ENCODE assay signal across 26 cellular contexts in the genomic region with DNA sequence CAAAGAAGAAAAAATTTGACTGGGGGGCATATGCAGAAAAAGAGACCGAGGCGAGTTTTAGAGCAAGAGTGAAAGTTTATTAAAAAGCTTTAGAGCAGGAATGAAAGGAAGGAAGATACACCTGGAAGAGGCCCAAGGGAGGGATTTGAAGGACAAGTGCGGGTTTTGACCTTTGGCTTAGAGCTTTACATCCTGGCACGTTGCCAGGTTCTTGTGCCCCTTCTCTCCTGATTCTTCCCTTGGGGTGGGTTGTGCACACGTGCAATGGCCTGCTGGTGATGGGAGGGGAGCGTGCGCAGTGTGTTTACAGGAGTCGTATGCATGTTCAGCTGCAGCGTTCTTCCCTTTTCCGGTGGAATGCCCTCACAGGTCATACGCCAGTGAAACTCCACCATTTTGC.
"Had no signal": no experiment of that assay in that cellular context is flagged by ENCODE, and none has a peak within 500 bp of the region (broad histone marks: within the 10 kb centered on the region; RNA-seq: fewer than 3 reads in every experiment).

No MANE protein-coding gene starts in this region.

- H3K27ac ChIP-seq: lower lobe of right lung, ovary, right atrium auricular region, skin epidermis, stomach, testis, thyroid gland, transverse colon, upper lobe of left lung had no signal

- H3K4me1 Mint-ChIP-seq: naive B cell; natural killer cell; stimulated activated naive B cell treated with anti-CD40 and anti-IgM and Interleukin-4, amounts not matched to agents 10 μg/mL and 1 μg/mL and 100 μg/mL, for 72 hours had no signal

- H3K36me3 ChIP-seq: ovary, thyroid gland had no signal

- H3K27me3 Mint-ChIP-seq: naive B cell; progenitor cell of endocrine pancreas; stimulated activated naive B cell treated with anti-CD40 and anti-IgM and Interleukin-4, amounts not matched to agents 10 μg/mL and 1 μg/mL and 100 μg/mL, for 72 hours had no signal

- H3K27me3 ChIP-seq: ovary, right atrium auricular region, stomach, testis, thyroid gland, transverse colon, upper lobe of left lung had no signal

- ATAC-seq: left cardiac atrium; left lobe of liver; lower lobe of right lung; natural killer cell; sciatic nerve; stimulated activated naive B cell treated with anti-CD40 and anti-IgM and Interleukin-4, amounts not matched to agents 10 μg/mL and 1 μg/mL and 100 μg/mL, for 72 hours; stimulated activated naive CD8-positive, alpha-beta T cell treated with anti-CD3 and anti-CD28 coated beads, Interleukin-15, Interleukin-2, amounts not matched to agents 100 U/mL and 50 U/mL, for 24 hours had no signal

- H3K4me3 Mint-ChIP-seq: naive B cell; natural killer cell; nephron progenitor cell; stimulated activated naive B cell treated with anti-CD40 and anti-IgM and Interleukin-4, amounts not matched to agents 10 μg/mL and 1 μg/mL and 100 μg/mL, for 72 hours had no signal

- H3K27ac Mint-ChIP-seq: natural killer cell; nephron progenitor cell; progenitor cell of endocrine pancreas; stimulated activated naive B cell treated with anti-CD40 and anti-IgM and Interleukin-4, amounts not matched to agents 10 μg/mL and 1 μg/mL and 100 μg/mL, for 72 hours had no signal

- H3K4me3 ChIP-seq: lower lobe of right lung, ovary, right atrium auricular region, skin epidermis, stomach, testis, thyroid gland, transverse colon, upper lobe of left lung had no signal

- H3K9me3 ChIP-seq: lower lobe of right lung, ovary, right atrium auricular region, stomach, testis, thyroid gland, transverse colon, upper lobe of left lung had no signal

- H3K4me1 ChIP-seq: lower lobe of right lung, right atrium auricular region, stomach, testis, thyroid gland, transverse colon, upper lobe of left lung had no signal

- DNase-seq: hippocampal formation; kidney glomerular epithelial cell; left cardiac atrium; lower lobe of right lung; mammary epithelial cell; mesenchymal stem cell; naive B cell; natural killer cell; nephron progenitor cell; ovary; stimulated activated CD4-positive, alpha-beta T cell treated with anti-CD3 and anti-CD28 coated beads, Interleukin-12 subunit alpha, Interleukin-12 subunit beta, amount 100 ng/mL, for 4 hours; stimulated activated CD4-positive, alpha-beta T cell treated with anti-CD3 and anti-CD28 coated beads, Interleukin-15, amount 100 ng/mL, for 24 hours; stimulated activated CD4-positive, alpha-beta T cell treated with anti-CD3 and anti-CD28 coated beads, Interleukin-2, amount 100 ng/mL, for 24 hours; stimulated activated CD4-positive, alpha-beta T cell treated with anti-CD3 and anti-CD28 coated beads, Interleukin-4, amount 100 ng/mL, for 1 hour; stimulated activated naive B cell treated with anti-CD40 and anti-IgM and Interleukin-4, amounts not matched to agents 10 μg/mL and 1 μg/mL and 100 μg/mL, for 72 hours; stimulated activated naive CD8-positive, alpha-beta T cell treated with anti-CD3 and anti-CD28 coated beads, Interleukin-15, Interleukin-2, amounts not matched to agents 100 U/mL and 50 U/mL, for 24 hours; stomach; testis; thyroid gland; transverse colon had no signal

- H3K9me3 Mint-ChIP-seq: naive B cell; natural killer cell; stimulated activated naive B cell treated with anti-CD40 and anti-IgM and Interleukin-4, amounts not matched to agents 10 μg/mL and 1 μg/mL and 100 μg/mL, for 72 hours had no signal
